In genomic region chr12:50271724-50272247, GRCh38 we compare ENCODE assay signal across 13 cellular contexts. TPM values are rescaled to one million over a fixed set of nuclear protein-coding genes. Genes with fewer than 3 reads are reported as not detected.
DNase-seq lines count a peak whose midpoint lies in the region; ATAC-seq lines count a peak whose summit lies in the region.
"Had no signal": no experiment of that assay in that cellular context is flagged by ENCODE, and none has a peak within 500 bp of the region (broad histone marks: within the 10 kb centered on the region; RNA-seq: fewer than 3 reads in every experiment).

No MANE protein-coding gene starts in this region.

- H4K12ac ChIP-seq in trophoblast cell (ENCODE audit: low read depth, low read length): no peak overlapping the region

- H3K9me3 ChIP-seq in trophoblast cell (ENCODE audit: insufficient read depth, low read depth, low read length) (no peaks in the 10 kb centered on the region), aorta (ENCODE audit: control insufficient read depth, low read length) (no peaks in the 10 kb centered on the region)

- H2BK5ac ChIP-seq in trophoblast cell (ENCODE audit: low read depth, low read length, poor library complexity): peak overlapping the region; percentile 73

- no peak overlapping the region for H3K18ac ChIP-seq in trophoblast cell (ENCODE audit: low read length)

- no peak overlapping the region for H3K4me2 ChIP-seq in trophoblast cell (ENCODE audit: low read length)
- H3K4me2 ChIP-seq: neural progenitor cell had no signal

- intact Hi-C loops in Right ventricle myocardium inferior (cut with DNase I) (no loop called here), cardiac septum (cut with DNase I) (no loop called here), Right ventricle myocardium superior (cut with DNase I) (no loop called here), aorta (cut with DNase I) (no loop called here)

- WGBS in trophoblast cell (ENCODE audit: extremely low coverage, insufficient coverage, insufficient read length): no CpG with 5 or more reads among the region's 2 CpGs
- 56 to 57% methylated on average over 2 of the region's 2 CpGs for WGBS in aorta, 2 donors

- no peak overlapping the region for H3K23ac ChIP-seq in trophoblast cell (ENCODE audit: low read length)

- H3K27me3 ChIP-seq in trophoblast cell (ENCODE audit: insufficient read depth, low read length) (no peaks in the 10 kb centered on the region), aorta (ENCODE audit: control insufficient read depth in 1 of 2, insufficient read depth in 2 of 2, low read length in 1 of 2) (no peaks in the 10 kb centered on the region)
- H3K27me3 ChIP-seq: neural progenitor cell had no signal

- no peak overlapping the region for H4K8ac ChIP-seq in trophoblast cell (ENCODE audit: low read depth, low read length)

- no peak for DNase-seq in Right ventricle myocardium inferior (ENCODE audit: missing footprints)
- DNase-seq in cardiac septum (ENCODE audit: low spot score): no peak
- no peak for DNase-seq in Right ventricle myocardium superior
- DNase-seq in trophoblast cell: peak in 1 of 2 donors; percentile 75
- no peak for DNase-seq in aorta
- DNase-seq in activated CD4-positive, alpha-beta T cell treated with anti-CD3 and anti-CD28 coated beads, Interleukin-2, amount 50 U/mL, for 48 hours: no peak
- DNase-seq: 8988T; activated T-cell treated with anti-CD3 and anti-CD28 coated beads, Interleukin-2, amount 50 U/mL, for 72 hours; EL; NCI-H82 had no signal

- ATAC-seq in Right ventricle myocardium inferior: peak; percentile 63
- ATAC-seq in Right ventricle myocardium superior (ENCODE audit: poor library complexity): peak; percentile 66
- peak; percentile 68 for ATAC-seq in aorta (ENCODE audit: low FRiP score)
- ATAC-seq in GM21447 (IDR thresholded peaks at IDR 0.05; ENCODE audit: unreplicated experiment): no peak
- ATAC-seq in HG03432 (IDR thresholded peaks at IDR 0.05; ENCODE audit: unreplicated experiment): no peak
- ATAC-seq: activated T-cell treated with anti-CD3 and anti-CD28 coated beads, Interleukin-2, amount 50 U/mL, for 72 hours had no signal

- H3K14ac ChIP-seq in trophoblast cell (ENCODE audit: low read length): no peak overlapping the region

- H3K4me3 ChIP-seq in trophoblast cell (ENCODE audit: low read depth, low read length) (no peak overlapping the region), aorta (ENCODE audit: low read length in 2 of 2) (no peak overlapping the region)
- H3K4me3 ChIP-seq: neural progenitor cell had no signal

- H2AFZ ChIP-seq in trophoblast cell (ENCODE audit: insufficient read depth, low read length, poor library complexity): no peak overlapping the region
- H2AFZ ChIP-seq: neural progenitor cell had no signal

- H2AK5ac ChIP-seq in trophoblast cell (ENCODE audit: low read length): no peak overlapping the region

- H2BK120ac ChIP-seq in trophoblast cell (ENCODE audit: insufficient read depth, low read length, poor library complexity): no peak overlapping the region

- H2BK12ac ChIP-seq in trophoblast cell (ENCODE audit: low read length): no peak overlapping the region

- H3K36me3 ChIP-seq in trophoblast cell (ENCODE audit: control insufficient read depth in 1 of 2, insufficient read depth in 2 of 2, low read length in 2 of 2): peaks cover 2% of the 10 kb centered on the region in 2 experiments
- no peaks in the 10 kb centered on the region for H3K36me3 ChIP-seq in aorta (ENCODE audit: control insufficient read depth in 1 of 2, insufficient read depth in 2 of 2, low read length in 1 of 2)
- H3K36me3 ChIP-seq: neural progenitor cell had no signal

- H4K91ac ChIP-seq in trophoblast cell (ENCODE audit: low read depth, low read length): no peak overlapping the region

- H3K4me1 ChIP-seq in trophoblast cell (ENCODE audit: control insufficient read depth in 1 of 2, insufficient read depth in 2 of 2, low read length in 2 of 2) (peaks cover 0 to 2% of the 10 kb centered on the region in 2 experiments), aorta (ENCODE audit: control insufficient read depth in 1 of 2, insufficient read depth in 2 of 2, low read length in 2 of 2) (no peaks in the 10 kb centered on the region)
- H3K4me1 ChIP-seq: neural progenitor cell had no signal

- no peak overlapping the region for H3K9ac ChIP-seq in trophoblast cell (ENCODE audit: low read length)
- H3K9ac ChIP-seq: neural progenitor cell had no signal

- H3K79me1 ChIP-seq in trophoblast cell (ENCODE audit: low read length): peaks cover 7% of the 10 kb centered on the region

- no peaks in the 10 kb centered on the region for H3K79me2 ChIP-seq in trophoblast cell (ENCODE audit: control insufficient read depth, insufficient read depth, low read length, poor library complexity)

- H3K27ac ChIP-seq in trophoblast cell (ENCODE audit: low read depth, low read length) (peak overlapping the region; percentile 68), aorta (ENCODE audit: low read depth in 1 of 2, low read length in 2 of 2) (no peak overlapping the region)
- H3K27ac ChIP-seq: neural progenitor cell had no signal

- H3K4ac ChIP-seq in trophoblast cell (ENCODE audit: low read depth, low read length): no peak overlapping the region

RNA-seq across cellular contexts. Expression of gene LIMA1, which starts 11.5 kb away (rescaled TPM):
- 16.7 TPM for total RNA-seq in Right ventricle myocardium inferior
- 24.3 TPM for total RNA-seq in cardiac septum
- 11.8 TPM for total RNA-seq in Right ventricle myocardium superior
- 143 and 152 TPM in 2 replicates for polyA plus RNA-seq in trophoblast cell (2013)
- 100 to 1,000 TPM; 131 to 177 TPM for total RNA-seq in aorta
- polyA plus RNA-seq in aorta: 100 to 1,000 TPM in 1 of 2 donors, 10 to 100 TPM in 1; 35.9 to 148 TPM

Comparison
In these comparisons a context has a peak if more than half of its experiments do, and no peak if none do; other contexts are left out.
1. ATAC-seq: peak in Right ventricle myocardium inferior (single experiment), Right ventricle myocardium superior (single experiment) and aorta (single experiment); none in GM21447 (single experiment) and HG03432 (single experiment).